23 cellular contexts compared by ENCODE assay signal in the genomic region with DNA sequence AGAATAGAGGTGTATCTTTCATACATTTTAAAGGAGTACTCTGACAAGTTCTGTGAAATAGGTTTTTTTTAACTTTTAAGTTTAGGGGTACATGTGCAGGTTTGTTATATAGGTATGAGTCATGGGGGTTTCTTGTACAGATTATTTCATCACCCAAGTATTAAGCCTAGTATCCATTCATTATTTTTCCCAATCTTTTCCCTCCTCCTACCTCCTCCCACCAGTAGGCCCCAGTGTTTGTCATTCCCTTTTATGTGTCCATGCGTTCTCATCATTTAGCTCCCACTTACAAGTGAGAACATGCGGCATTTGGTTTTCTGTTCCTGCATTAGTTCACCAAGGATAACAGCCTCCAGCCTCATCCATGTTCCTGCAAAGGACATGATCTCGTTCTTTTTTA.
DNase-seq lines count a peak whose midpoint lies in the region; ATAC-seq and TF ChIP-seq lines count a peak whose summit lies in the region.
"Had no signal": no experiment of that assay in that cellular context is flagged by ENCODE, and none has a peak within 500 bp of the region (broad histone marks: within the 10 kb centered on the region; RNA-seq: fewer than 3 reads in every experiment).

No MANE protein-coding gene starts in this region.

- intact Hi-C loops in Panc1 (cut with micrococcal nuclease; ENCODE audit: unreplicated experiment) (no loop called here), adrenal gland (cut with DNase I) (no loop called here)

- H3K9me3 Mint-ChIP-seq in stimulated activated naive CD8-positive, alpha-beta T cell treated with anti-CD3 and anti-CD28 coated beads, Interleukin-15, amount 100 ng/mL, for 72 hours: no peaks in the 10 kb centered on the region
- H3K9me3 Mint-ChIP-seq in activated CD8-positive, alpha-beta T cell treated with anti-CD3 and anti-CD28 coated beads, Interleukin-2, amount 10 ng/mL, durations not matched to agents 7 days and 5 days (ENCODE audit: insufficient read depth): no peaks in the 10 kb centered on the region
- H3K9me3 Mint-ChIP-seq: H9 had no signal

- TF ChIP-seq POLR2A in adrenal gland (IDR thresholded peaks at IDR 0.05): no peak

- peak overlapping the region; percentile 28 to 59 for H3K27ac Mint-ChIP-seq in stimulated activated naive CD8-positive, alpha-beta T cell treated with anti-CD3 and anti-CD28 coated beads, Interleukin-15, amount 100 ng/mL, for 72 hours
- no peak overlapping the region for H3K27ac Mint-ChIP-seq in activated CD8-positive, alpha-beta T cell treated with anti-CD3 and anti-CD28 coated beads, Interleukin-2, amount 10 ng/mL, durations not matched to agents 7 days and 5 days
- H3K27ac Mint-ChIP-seq: B cell, CD14-positive monocyte had no signal

- POLR2A ChIA-PET in Panc1 (lab: Charles Lee): no interaction called here
- POLR2A ChIA-PET in activated CD8-positive, alpha-beta T cell treated with anti-CD3 and anti-CD28 coated beads, Interleukin-2, amount 10 ng/mL, durations not matched to agents 7 days and 5 days (lab: Charles Lee): no interaction called here
- POLR2A ChIA-PET in HEK293T (lab: Yijun Ruan, JAX): no interaction called here

- no peaks in the 10 kb centered on the region for H3K27me3 ChIP-seq in Panc1 (ENCODE audit: control insufficient read depth, insufficient read depth, low read length)
- no peaks in the 10 kb centered on the region for H3K27me3 ChIP-seq in adrenal gland

- H3K9me3 ChIP-seq in Panc1 (ENCODE audit: control insufficient read depth, insufficient read depth, low read depth, low read length) (peaks cover 11% of the 10 kb centered on the region; the same call in 1 of the 2 replicates), adrenal gland (replicated peaks in 1 of 3) (no peaks in the 10 kb centered on the region)
- H3K9me3 ChIP-seq: SK-N-SH had no signal

- H3K4me3 ChIP-seq in Panc1 (ENCODE audit: low read depth in 2 of 2, low read length in 2 of 2) (no peak overlapping the region), epithelial cell of esophagus (ENCODE audit: low read length) (no peak overlapping the region), adrenal gland (no peak overlapping the region)
- H3K4me3 ChIP-seq: PC-9 had no signal

- 94 to 96% (median 96%) methylated on average over 3 of the region's 3 CpGs for WGBS in adrenal gland, 4 donors

- in situ Hi-C loops in Panc1 (cut with HindIII; ENCODE audit: low pct_unique_long_range_greater_than_20kb, low sequenced_read_pairs): no loop called here

- H3K4me3 Mint-ChIP-seq in stimulated activated naive CD8-positive, alpha-beta T cell treated with anti-CD3 and anti-CD28 coated beads, Interleukin-15, amount 100 ng/mL, for 72 hours: no peak overlapping the region
- H3K4me3 Mint-ChIP-seq in activated CD8-positive, alpha-beta T cell treated with anti-CD3 and anti-CD28 coated beads, Interleukin-2, amount 10 ng/mL, durations not matched to agents 7 days and 5 days: no peak overlapping the region
- H3K4me3 Mint-ChIP-seq: B cell, CD14-positive monocyte, H9 had no signal

- H3K36me3 ChIP-seq in Panc1 (ENCODE audit: control insufficient read depth, insufficient read depth, low read length) (no peaks in the 10 kb centered on the region), adrenal gland (replicated peaks in 1 of 2) (no peaks in the 10 kb centered on the region)

- H3K36me3 Mint-ChIP-seq in activated CD8-positive, alpha-beta T cell treated with anti-CD3 and anti-CD28 coated beads, Interleukin-2, amount 10 ng/mL, durations not matched to agents 7 days and 5 days (ENCODE audit: low read depth): no peaks in the 10 kb centered on the region

- DNase-seq in stimulated activated naive CD8-positive, alpha-beta T cell treated with anti-CD3 and anti-CD28 coated beads, Interleukin-15, amount 100 ng/mL, for 72 hours: no peak
- DNase-seq in stimulated activated naive CD8-positive, alpha-beta T cell treated with anti-CD3 and anti-CD28 coated beads, Interleukin-15, Interleukin-2, amounts not matched to agents 100 U/mL and 50 U/mL, for 24 hours: no peak
- DNase-seq in Panc1 (ENCODE audit: low read depth, low spot score) (no peak), epithelial cell of esophagus (ENCODE audit: low read depth) (peak; percentile 58), putamen (ENCODE audit: low spot score) (no peak), adrenal gland (no peak), HEK293T (ENCODE audit: extremely low spot score) (no peak)
- no peak for DNase-seq in activated CD8-positive, alpha-beta T cell treated with anti-CD3 and anti-CD28 coated beads, Interleukin-2, amount 10 ng/mL, durations not matched to agents 7 days and 5 days
- DNase-seq: DMS53, GF-D8, H9, MM.1S, NCI-H1048, NCI-H1417 treated with DMSO at 0.1 percent for 48 hours, NCI-H187 treated with DMSO at 0.1 percent for 48 hours, NCI-H510A, NCI-H748 treated with DMSO at 0.1 percent for 48 hours, PC-9, SIG-M5, SK-N-SH had no signal

- BruUV-seq in Panc1 (replicated peaks; lab: Mats Ljungman, UMichigan): TSS peak; percentile 6

- H3K27ac ChIP-seq in Panc1 (ENCODE audit: low read length) (peak overlapping the region; percentile 7; the same call in 1 of the 2 replicates), adrenal gland (no peak overlapping the region)
- H3K27ac ChIP-seq: RWPE1 had no signal

- ATAC-seq in stimulated activated naive CD8-positive, alpha-beta T cell treated with anti-CD3 and anti-CD28 coated beads, Interleukin-15, amount 100 ng/mL, for 72 hours: no peak
- no peak for ATAC-seq in stimulated activated naive CD8-positive, alpha-beta T cell treated with anti-CD3 and anti-CD28 coated beads, Interleukin-15, Interleukin-2, amounts not matched to agents 100 U/mL and 50 U/mL, for 24 hours
- ATAC-seq in Panc1: no peak
- ATAC-seq in activated CD8-positive, alpha-beta T cell treated with anti-CD3 and anti-CD28 coated beads, Interleukin-2, amount 10 ng/mL, durations not matched to agents 7 days and 5 days: no peak

- no peaks in the 10 kb centered on the region for H3K27me3 Mint-ChIP-seq in stimulated activated naive CD8-positive, alpha-beta T cell treated with anti-CD3 and anti-CD28 coated beads, Interleukin-15, amount 100 ng/mL, for 72 hours
- no peaks in the 10 kb centered on the region for H3K27me3 Mint-ChIP-seq in activated CD8-positive, alpha-beta T cell treated with anti-CD3 and anti-CD28 coated beads, Interleukin-2, amount 10 ng/mL, durations not matched to agents 7 days and 5 days (ENCODE audit: low read depth)
- H3K27me3 Mint-ChIP-seq: B cell had no signal

- TF ChIP-seq CTCF in Panc1 (IDR thresholded peaks at IDR 0.05): no peak
- TF ChIP-seq CTCF in epithelial cell of esophagus (IDR thresholded peaks at IDR 0.05; ENCODE audit: insufficient read depth, low read depth, low read length, missing control alignments): no peak
- no peak for TF ChIP-seq CTCF in adrenal gland (IDR thresholded peaks at IDR 0.05)

- H3K4me1 Mint-ChIP-seq in stimulated activated naive CD8-positive, alpha-beta T cell treated with anti-CD3 and anti-CD28 coated beads, Interleukin-15, amount 100 ng/mL, for 72 hours: peaks cover 14% of the 10 kb centered on the region
- H3K4me1 Mint-ChIP-seq in activated CD8-positive, alpha-beta T cell treated with anti-CD3 and anti-CD28 coated beads, Interleukin-2, amount 10 ng/mL, durations not matched to agents 7 days and 5 days (ENCODE audit: low read depth): no peaks in the 10 kb centered on the region
- H3K4me1 Mint-ChIP-seq: B cell had no signal

- peaks cover 28% of the 10 kb centered on the region for H3K4me1 ChIP-seq in Panc1 (ENCODE audit: control insufficient read depth, insufficient read depth, low read length)
- H3K4me1 ChIP-seq in adrenal gland (replicated peaks in 1 of 2): peaks cover 0 to 17% of the 10 kb centered on the region in 2 donors

- CTCF ChIA-PET in Panc1 (lab: Charles Lee): no interaction called here
- CTCF ChIA-PET in activated CD8-positive, alpha-beta T cell treated with anti-CD3 and anti-CD28 coated beads, Interleukin-2, amount 10 ng/mL, durations not matched to agents 7 days and 5 days (lab: Charles Lee): no interaction called here
- CTCF ChIA-PET in HEK293T (lab: Yijun Ruan, JAX): no interaction called here

TF ChIP-seq in HEK293T, 16 proteins besides CTCF, POLR2A, EP300 and RAD21:
- no peak for TF ChIP-seq NFRKB (IDR thresholded peaks at IDR 0.05)
- TF ChIP-seq BHLHE40 (IDR thresholded peaks at IDR 0.05; ENCODE audit: borderline replicate concordance): no peak
- no peak for TF ChIP-seq ZNF384 (IDR thresholded peaks at IDR 0.05)
- TF ChIP-seq ELF4 (IDR thresholded peaks at IDR 0.05): no peak
- no peak for TF ChIP-seq FOXA1 (IDR thresholded peaks at IDR 0.05)
- TF ChIP-seq SP1 (IDR thresholded peaks at IDR 0.05): no peak
